Comparison of ENCODE assay signal across 1 cellular context in genomic region chr6:158561247-158561884, GRCh38.
TF ChIP-seq lines count a peak whose summit lies in the region.

No MANE protein-coding gene starts in this region.

TF ChIP-seq in HEK293, 187 proteins besides CTCF, POLR2A, EP300 and RAD21 (continued from another document):
- TF ChIP-seq, protein P1, sequence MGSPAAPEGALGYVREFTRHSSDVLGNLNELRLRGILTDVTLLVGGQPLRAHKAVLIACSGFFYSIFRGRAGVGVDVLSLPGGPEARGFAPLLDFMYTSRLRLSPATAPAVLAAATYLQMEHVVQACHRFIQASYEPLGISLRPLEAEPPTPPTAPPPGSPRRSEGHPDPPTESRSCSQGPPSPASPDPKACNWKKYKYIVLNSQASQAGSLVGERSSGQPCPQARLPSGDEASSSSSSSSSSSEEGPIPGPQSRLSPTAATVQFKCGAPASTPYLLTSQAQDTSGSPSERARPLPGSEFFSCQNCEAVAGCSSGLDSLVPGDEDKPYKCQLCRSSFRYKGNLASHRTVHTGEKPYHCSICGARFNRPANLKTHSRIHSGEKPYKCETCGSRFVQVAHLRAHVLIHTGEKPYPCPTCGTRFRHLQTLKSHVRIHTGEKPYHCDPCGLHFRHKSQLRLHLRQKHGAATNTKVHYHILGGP (tag by site-specific recombination; IDR thresholded peaks at IDR 0.05) = no peak
- TF ChIP-seq, protein P2, sequence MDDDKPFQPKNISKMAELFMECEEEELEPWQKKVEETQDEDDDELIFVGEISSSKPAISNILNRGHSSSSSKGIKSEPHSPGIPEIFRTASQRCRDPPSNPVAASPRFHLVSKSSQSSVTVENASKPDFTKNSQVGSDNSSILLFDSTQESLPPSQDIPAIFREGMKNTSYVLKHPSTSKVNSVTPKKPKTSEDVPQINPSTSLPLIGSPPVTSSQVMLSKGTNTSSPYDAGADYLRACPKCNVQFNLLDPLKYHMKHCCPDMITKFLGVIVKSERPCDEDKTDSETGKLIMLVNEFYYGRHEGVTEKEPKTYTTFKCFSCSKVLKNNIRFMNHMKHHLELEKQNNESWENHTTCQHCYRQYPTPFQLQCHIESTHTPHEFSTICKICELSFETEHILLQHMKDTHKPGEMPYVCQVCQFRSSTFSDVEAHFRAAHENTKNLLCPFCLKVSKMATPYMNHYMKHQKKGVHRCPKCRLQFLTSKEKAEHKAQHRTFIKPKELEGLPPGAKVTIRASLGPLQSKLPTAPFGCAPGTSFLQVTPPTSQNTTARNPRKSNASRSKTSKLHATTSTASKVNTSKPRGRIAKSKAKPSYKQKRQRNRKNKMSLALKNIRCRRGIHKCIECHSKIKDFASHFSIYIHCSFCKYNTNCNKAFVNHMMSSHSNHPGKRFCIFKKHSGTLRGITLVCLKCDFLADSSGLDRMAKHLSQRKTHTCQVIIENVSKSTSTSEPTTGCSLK (tag by site-specific recombination; IDR thresholded peaks at IDR 0.05) = no peak
